15 cellular contexts compared by ENCODE assay signal in genomic region chr9:97601228-97601898, GRCh38.
"Had no signal": no experiment of that assay in that cellular context is flagged by ENCODE, and none has a peak within 500 bp of the region (broad histone marks: within the 10 kb centered on the region; RNA-seq: fewer than 3 reads in every experiment).

No MANE protein-coding gene starts in this region.

- H3K27me3 ChIP-seq: brain microvascular endothelial cell, stomach had no signal

- DNase-seq: brain microvascular endothelial cell; effector CD8-positive, alpha-beta T cell; hippocampal formation; lower lobe of right lung; occipital lobe; stimulated activated CD4-positive, alpha-beta T cell treated with anti-CD3 and anti-CD28 coated beads, Interleukin-12 subunit alpha, Interleukin-12 subunit beta, amount 100 ng/mL, for 4 hours; stimulated activated naive CD4-positive, alpha-beta T cell; stomach had no signal

- FAIRE-seq: frontal cortex, urothelium cell line had no signal

- H3K27ac ChIP-seq: brain microvascular endothelial cell, coronary artery, lower lobe of right lung, skin epidermis, stomach had no signal

- ATAC-seq: left lobe of liver; lower lobe of right lung; natural killer cell treated with Interleukin-12 subunit alpha and Interleukin-12 subunit beta and Interleukin-15 and Interleukin-18, amount 100 ng/mL, for 72 hours; sciatic nerve had no signal

- H3K4me3 ChIP-seq: coronary artery, lower lobe of right lung, skin epidermis, stomach had no signal

- H3K9me3 ChIP-seq: lower lobe of right lung, stomach had no signal
